8 cellular contexts compared by ENCODE assay signal in the genomic region with DNA sequence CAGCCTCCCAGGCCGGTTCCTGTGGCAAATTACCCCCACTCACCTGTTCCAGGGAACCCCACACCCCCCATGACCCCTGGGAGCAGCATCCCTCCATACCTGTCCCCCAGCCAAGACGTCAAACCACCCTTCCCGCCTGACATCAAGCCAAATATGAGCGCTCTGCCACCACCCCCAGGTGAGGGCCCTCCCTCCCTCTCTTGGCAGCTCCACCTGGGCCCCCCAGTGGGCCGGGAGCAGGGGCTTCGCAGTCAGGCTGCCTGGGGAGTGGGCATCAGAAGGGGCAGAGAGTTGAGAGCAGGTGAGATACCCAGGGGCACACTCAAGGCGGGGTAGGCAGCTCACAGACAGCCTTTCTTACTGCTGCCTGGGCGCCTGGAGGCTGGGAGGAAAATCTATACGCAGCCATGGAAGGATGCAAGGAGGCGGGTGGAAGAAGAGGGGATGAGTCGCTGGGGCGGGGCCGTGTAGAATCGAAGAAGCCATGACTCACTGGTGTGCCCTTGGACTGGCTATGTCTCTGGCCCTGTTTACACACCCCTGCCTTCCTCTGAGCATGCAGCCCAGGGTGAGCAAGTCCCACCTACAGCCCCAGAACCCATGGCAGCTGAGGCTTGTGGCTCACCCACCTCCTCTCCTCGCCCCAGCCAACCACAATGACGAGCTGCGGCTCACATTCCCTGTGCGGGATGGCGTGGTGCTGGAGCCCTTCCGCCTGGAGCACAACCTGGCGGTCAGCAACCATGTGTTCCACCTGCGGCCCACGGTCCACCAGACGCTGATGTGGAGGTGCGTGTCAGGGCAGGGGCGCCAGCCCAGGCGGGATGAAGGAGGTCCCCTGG. TPM values are rescaled to one million over a fixed set of nuclear protein-coding genes. Genes with fewer than 3 reads are reported as not detected.
A peak's percentile ranks its signal among the peaks of the same experiment; 100 is the strongest.
DNase-seq lines count a peak whose midpoint lies in the region; ATAC-seq and TF ChIP-seq lines count a peak whose summit lies in the region.

No MANE protein-coding gene starts in this region.

- intact Hi-C loops in ovary (cut with DNase I): no loop called here

- DNase-seq in GM03348 (ENCODE audit: low spot score) (peak; percentile 96), SJCRH30 (peak; percentile 64 to 76), epithelial cell of esophagus (ENCODE audit: low read depth) (peak; percentile 97), ovary (peak in 4 of 5 donors; percentile 62 to 81 (median 73)), mesenteric fat pad (ENCODE audit: low spot score) (no peak), NCI-H2029 treated with DMSO at 0.1 percent for 48 hours (lab: John Stamatoyannopoulos, UW) (no peak), GF-D8 (lab: John Stamatoyannopoulos, UW) (no peak)

- WGBS in ovary, 3 donors: 67 to 78% (median 72%) methylated on average over 26 to 27 of the region's 27 CpGs

- H3K9me3 ChIP-seq in SJCRH30 (replicated peaks) (no peaks in the 10 kb centered on the region), ovary (no peaks in the 10 kb centered on the region)

- ATAC-seq in GM21515 (IDR thresholded peaks at IDR 0.05; ENCODE audit: unreplicated experiment): no peak

- no peak for TF ChIP-seq EP300 in ovary (IDR thresholded peaks at IDR 0.05)

- TF ChIP-seq CTCF in epithelial cell of esophagus (IDR thresholded peaks at IDR 0.05; ENCODE audit: insufficient read depth, low read depth, low read length, missing control alignments): no peak
- TF ChIP-seq CTCF in ovary (IDR thresholded peaks at IDR 0.05): no peak

- H3K27me3 ChIP-seq in SJCRH30 (no peaks in the 10 kb centered on the region), ovary (no peaks in the 10 kb centered on the region)

- H3K27ac ChIP-seq in SJCRH30 (peak overlapping the region; percentile 29; the same call in 1 of the 2 replicates), ovary (peak overlapping the region; percentile 32 to 52)

- no peak for TF ChIP-seq POLR2A in ovary (IDR thresholded peaks at IDR 0.05)

- peaks cover 3% of the 10 kb centered on the region for H3K4me1 ChIP-seq in SJCRH30
- H3K4me1 ChIP-seq in ovary (ENCODE audit: insufficient read depth): no peaks in the 10 kb centered on the region

- H3K36me3 ChIP-seq in SJCRH30 (peaks cover 19% of the 10 kb centered on the region), ovary (no peaks in the 10 kb centered on the region)

- no peak overlapping the region for H3K4me3 ChIP-seq in SJCRH30
- H3K4me3 ChIP-seq in epithelial cell of esophagus (ENCODE audit: low read length): no peak overlapping the region
- no peak overlapping the region for H3K4me3 ChIP-seq in ovary

RNA-seq across cellular contexts. Expression of a gene that starts 48.6 kb away (rescaled TPM):
- total RNA-seq in SJCRH30 (2014; rRNA removed; shearing (Covaris generic)): 98.8 and 103 TPM in 2 replicates
- total RNA-seq in ovary (10 to 100 TPM; 15.5 to 39.2 (median 32.3) TPM), mesenteric fat pad (181 TPM)
- 10 to 100 TPM; 18.3 to 64.3 TPM for polyA plus RNA-seq in ovary

Comparison
In these comparisons a context has a peak if more than half of its experiments do, and no peak if none do; other contexts are left out.
1. DNase-seq: peak in GM03348 (single experiment), SJCRH30 (2 of 2), epithelial cell of esophagus (single experiment) and ovary (4 of 5); none in mesenteric fat pad (single experiment), NCI-H2029 treated with DMSO at 0.1 percent for 48 hours (single experiment) and GF-D8 (single experiment).